8 cellular contexts compared by ENCODE assay signal in the genomic region with DNA sequence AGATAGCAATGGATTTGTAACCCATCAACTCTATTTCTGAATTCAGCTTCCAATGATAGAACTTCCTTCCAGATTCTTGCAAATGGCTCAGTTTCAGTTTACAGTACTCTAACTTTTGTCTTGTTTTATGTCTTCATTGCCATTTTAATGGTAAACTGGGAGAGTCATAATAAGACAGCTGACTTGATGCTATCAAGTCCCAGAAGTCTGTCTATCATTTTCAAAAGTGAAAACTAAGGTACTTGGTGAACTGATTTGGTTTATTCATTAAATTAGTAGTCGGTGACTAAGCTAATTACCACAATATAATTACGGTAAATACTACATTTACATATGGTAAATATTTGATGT. TPM values are rescaled to one million over a fixed set of nuclear protein-coding genes. Genes with fewer than 3 reads are reported as not detected.
DNase-seq lines count a peak whose midpoint lies in the region; ATAC-seq and TF ChIP-seq lines count a peak whose summit lies in the region.

No MANE protein-coding gene starts in this region.

- H3K79me2 ChIP-seq in Karpas-422 (ENCODE audit: low read length) (no peaks in the 10 kb centered on the region), GM23338 (replicated peaks; ENCODE audit: insufficient read depth) (peaks cover 16% of the 10 kb centered on the region)

- no peaks in the 10 kb centered on the region for H3F3A ChIP-seq in GM23338 (replicated peaks; ENCODE audit: low read depth)

- peaks cover 47% of the 10 kb centered on the region for H3K4me1 ChIP-seq in CD4-positive, alpha-beta memory T cell (ENCODE audit: insufficient read depth, low read length)
- H3K4me1 ChIP-seq in Karpas-422 (ENCODE audit: low read length) (peaks cover 31% of the 10 kb centered on the region), GM23338 (ENCODE audit: insufficient read depth) (no peaks in the 10 kb centered on the region)

- peak overlapping the region in 1 of 2 donors; percentile 1 for H3K4me3 ChIP-seq in CD4-positive, alpha-beta memory T cell (ENCODE audit: low read length in 2 of 2)
- H3K4me3 ChIP-seq in Karpas-422 (ENCODE audit: low read length) (peak overlapping the region; percentile 2; the same call in 1 of the 2 replicates), fibroblast of pulmonary artery (replicated peaks; ENCODE audit: low read depth, low read length) (peak overlapping the region; percentile 50), GM23338 (no peak overlapping the region)

- TF ChIP-seq CTCF in fibroblast of pulmonary artery (IDR thresholded peaks at IDR 0.05; ENCODE audit: low read length, missing control alignments), result no peak
- TF ChIP-seq CTCF in GM23338 (conservative IDR thresholded peaks at IDR 0.05; ENCODE audit: low read depth in 2 of 2), result no peak

- H4K20me1 ChIP-seq in Karpas-422 (ENCODE audit: insufficient read depth, low read depth, low read length) (no peaks in the 10 kb centered on the region), GM23338 (replicated peaks; ENCODE audit: insufficient read depth) (no peaks in the 10 kb centered on the region)

- ATAC-seq in GM21515 (IDR thresholded peaks at IDR 0.05; ENCODE audit: unreplicated experiment) (peak; percentile 40), esophagus mucosa (no peak), GM23338 (no peak)

- H3K36me3 Mint-ChIP-seq in CD4-positive, alpha-beta memory T cell, result no peaks in the 10 kb centered on the region
- H3K36me3 Mint-ChIP-seq in GM23338 (ENCODE audit: low read depth), result no peaks in the 10 kb centered on the region

- peak overlapping the region; percentile 29 to 78 (median 58) for H3K4me3 Mint-ChIP-seq in CD4-positive, alpha-beta memory T cell
- H3K4me3 Mint-ChIP-seq in GM23338, result no peak overlapping the region

- no peaks in the 10 kb centered on the region for H3K36me3 ChIP-seq in CD4-positive, alpha-beta memory T cell (ENCODE audit: insufficient read depth, low read length)
- H3K36me3 ChIP-seq in Karpas-422 (ENCODE audit: insufficient read depth, low read length) (no peaks in the 10 kb centered on the region), GM23338 (ENCODE audit: insufficient read depth) (no peaks in the 10 kb centered on the region)

- POLR2A ChIA-PET in CD4-positive, alpha-beta memory T cell (lab: Charles Lee; ENCODE audit: partially characterized antibody), result interaction anchor here (0.8 to 5.0 kb wide), 9 partner anchors 9 to 345 kb away, joined by 3 to 66 read pairs (median 9); a partner anchor contains a TSS

- peaks cover 0 to 1% of the 10 kb centered on the region in 2 donors for H3K27me3 Mint-ChIP-seq in CD4-positive, alpha-beta memory T cell
- H3K27me3 Mint-ChIP-seq in GM23338 (ENCODE audit: insufficient read depth, low read depth, poor library complexity), result peaks cover 4% of the 10 kb centered on the region

- intact Hi-C loops in CD4-positive, alpha-beta memory T cell (cut with micrococcal nuclease), result no loop called here

- H2AFZ ChIP-seq in Karpas-422 (ENCODE audit: low read length), result peak overlapping the region; percentile 97
- H2AFZ ChIP-seq in GM23338, result no peak overlapping the region

- no peaks in the 10 kb centered on the region for H3K9me3 ChIP-seq in CD4-positive, alpha-beta memory T cell (ENCODE audit: control insufficient read depth in 1 of 2, low read length in 2 of 2)
- H3K9me3 ChIP-seq in Karpas-422 (ENCODE audit: low read length), result no peaks in the 10 kb centered on the region

- CTCF ChIA-PET in CD4-positive, alpha-beta memory T cell (lab: Charles Lee; ENCODE audit: partially characterized antibody), result interaction anchor here (0.7 to 8.2 kb wide), 18 partner anchors 10 to 493 kb away, joined by 3 to 300 read pairs (median 6); no protein-coding TSS in a partner anchor

- H3K4me1 Mint-ChIP-seq in CD4-positive, alpha-beta memory T cell, result peaks cover 25 to 41% (median 30%) of the 10 kb centered on the region in 4 donors
- peaks cover 4% of the 10 kb centered on the region; the same call in 2 of the 3 replicates for H3K4me1 Mint-ChIP-seq in GM23338

- H3K9me3 Mint-ChIP-seq in CD4-positive, alpha-beta memory T cell, result no peaks in the 10 kb centered on the region
- no peaks in the 10 kb centered on the region for H3K9me3 Mint-ChIP-seq in GM23338

- H3K4me2 ChIP-seq in Karpas-422 (ENCODE audit: low read depth, low read length, poor library complexity, severe bottlenecking), result peak overlapping the region; percentile 53
- H3K4me2 ChIP-seq in GM23338, result no peak overlapping the region

- H3K27me3 ChIP-seq in CD4-positive, alpha-beta memory T cell (ENCODE audit: insufficient read depth, low read length), result no peaks in the 10 kb centered on the region
- no peaks in the 10 kb centered on the region for H3K27me3 ChIP-seq in Karpas-422 (ENCODE audit: low read length)
- no peaks in the 10 kb centered on the region for H3K27me3 ChIP-seq in GM23338 (ENCODE audit: insufficient read depth)

- DNase-seq in CD4-positive, alpha-beta memory T cell, result no peak
- DNase-seq in Karpas-422, result no peak
- DNase-seq in fibroblast of pulmonary artery (ENCODE audit: low read depth), result no peak
- DNase-seq in NCI-H1694 (lab: John Stamatoyannopoulos, UW), result no peak
- no peak for DNase-seq in stimulated activated CD8-positive, alpha-beta memory T cell treated with anti-CD3 and anti-CD28 coated beads, Interleukin-4, amount 100 ng/mL, for 48 hours
- no peak for DNase-seq in GM23338 (ENCODE audit: low spot score)

- H3K27ac Mint-ChIP-seq in CD4-positive, alpha-beta memory T cell, result peak overlapping the region; percentile 45 to 86 (median 83)
- H3K27ac Mint-ChIP-seq in GM23338, result no peak overlapping the region; the same call in 1 of the 2 replicates

- no peaks in the 10 kb centered on the region for H3K9me2 ChIP-seq in Karpas-422 (replicated peaks; ENCODE audit: insufficient read depth, low read length)
- H3K9me2 ChIP-seq in GM23338 (ENCODE audit: insufficient read depth), result no peaks in the 10 kb centered on the region

- peak overlapping the region; percentile 6; the same call in 1 of the 2 replicates for H3K9ac ChIP-seq in Karpas-422 (ENCODE audit: low read length)

- H3K27ac ChIP-seq in CD4-positive, alpha-beta memory T cell (ENCODE audit: low read depth, low read length), result peak overlapping the region; percentile 31
- H3K27ac ChIP-seq in Karpas-422 (ENCODE audit: low read length) (peak overlapping the region; percentile 65), GM23338 (ENCODE audit: low read depth) (no peak overlapping the region)

TF ChIP-seq in GM23338, 12 proteins besides CTCF, POLR2A, EP300 and RAD21 (continues in another document):
- TF ChIP-seq, protein P1, sequence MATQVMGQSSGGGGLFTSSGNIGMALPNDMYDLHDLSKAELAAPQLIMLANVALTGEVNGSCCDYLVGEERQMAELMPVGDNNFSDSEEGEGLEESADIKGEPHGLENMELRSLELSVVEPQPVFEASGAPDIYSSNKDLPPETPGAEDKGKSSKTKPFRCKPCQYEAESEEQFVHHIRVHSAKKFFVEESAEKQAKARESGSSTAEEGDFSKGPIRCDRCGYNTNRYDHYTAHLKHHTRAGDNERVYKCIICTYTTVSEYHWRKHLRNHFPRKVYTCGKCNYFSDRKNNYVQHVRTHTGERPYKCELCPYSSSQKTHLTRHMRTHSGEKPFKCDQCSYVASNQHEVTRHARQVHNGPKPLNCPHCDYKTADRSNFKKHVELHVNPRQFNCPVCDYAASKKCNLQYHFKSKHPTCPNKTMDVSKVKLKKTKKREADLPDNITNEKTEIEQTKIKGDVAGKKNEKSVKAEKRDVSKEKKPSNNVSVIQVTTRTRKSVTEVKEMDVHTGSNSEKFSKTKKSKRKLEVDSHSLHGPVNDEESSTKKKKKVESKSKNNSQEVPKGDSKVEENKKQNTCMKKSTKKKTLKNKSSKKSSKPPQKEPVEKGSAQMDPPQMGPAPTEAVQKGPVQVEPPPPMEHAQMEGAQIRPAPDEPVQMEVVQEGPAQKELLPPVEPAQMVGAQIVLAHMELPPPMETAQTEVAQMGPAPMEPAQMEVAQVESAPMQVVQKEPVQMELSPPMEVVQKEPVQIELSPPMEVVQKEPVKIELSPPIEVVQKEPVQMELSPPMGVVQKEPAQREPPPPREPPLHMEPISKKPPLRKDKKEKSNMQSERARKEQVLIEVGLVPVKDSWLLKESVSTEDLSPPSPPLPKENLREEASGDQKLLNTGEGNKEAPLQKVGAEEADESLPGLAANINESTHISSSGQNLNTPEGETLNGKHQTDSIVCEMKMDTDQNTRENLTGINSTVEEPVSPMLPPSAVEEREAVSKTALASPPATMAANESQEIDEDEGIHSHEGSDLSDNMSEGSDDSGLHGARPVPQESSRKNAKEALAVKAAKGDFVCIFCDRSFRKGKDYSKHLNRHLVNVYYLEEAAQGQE (IDR thresholded peaks at IDR 0.05; ENCODE audit: unreplicated experiment), result no peak
- TF ChIP-seq ZNF331 (CRISPR knock-in tag; IDR thresholded peaks at IDR 0.05; ENCODE audit: low read depth), result no peak
- no peak for TF ChIP-seq POLR2AphosphoS5 (IDR thresholded peaks at IDR 0.05; ENCODE audit: low read depth)
- TF ChIP-seq EZH2 (IDR thresholded peaks at IDR 0.05; ENCODE audit: low read depth, unreplicated experiment), result no peak
- no peak for TF ChIP-seq EZH2phosphoT487 (IDR thresholded peaks at IDR 0.05; ENCODE audit: unreplicated experiment)
- no peak for TF ChIP-seq NANOG (IDR thresholded peaks at IDR 0.05; ENCODE audit: borderline replicate concordance)

RNA-seq across cellular contexts. Expression of a gene that starts 25.0 kb away (rescaled TPM):
- total RNA-seq in CD4-positive, alpha-beta memory T cell, result 10 to 100 TPM; 11.0 to 12.2 TPM
- polyA plus RNA-seq in CD4-positive, alpha-beta memory T cell, result 1 to 10 TPM; 3.2 to 5.4 TPM
- total RNA-seq in Karpas-422 (2014; rRNA removed; shearing (Covaris generic); ENCODE audit: low replicate concordance), result not detected in 2 replicates
- 8.9 TPM for total RNA-seq in esophagus mucosa
- total RNA-seq in GM23338 (2014; rRNA removed; shearing (Covaris generic)), result 23.6 and 25.4 TPM in 2 replicates
- polyA plus RNA-seq in GM23338 (2016; fragmentation: Nextera tagmentation; extraction: Ambion mirVana), result 11.7 and 15.3 TPM in 2 replicates
